8 cellular contexts compared by ENCODE assay signal in the genomic region with DNA sequence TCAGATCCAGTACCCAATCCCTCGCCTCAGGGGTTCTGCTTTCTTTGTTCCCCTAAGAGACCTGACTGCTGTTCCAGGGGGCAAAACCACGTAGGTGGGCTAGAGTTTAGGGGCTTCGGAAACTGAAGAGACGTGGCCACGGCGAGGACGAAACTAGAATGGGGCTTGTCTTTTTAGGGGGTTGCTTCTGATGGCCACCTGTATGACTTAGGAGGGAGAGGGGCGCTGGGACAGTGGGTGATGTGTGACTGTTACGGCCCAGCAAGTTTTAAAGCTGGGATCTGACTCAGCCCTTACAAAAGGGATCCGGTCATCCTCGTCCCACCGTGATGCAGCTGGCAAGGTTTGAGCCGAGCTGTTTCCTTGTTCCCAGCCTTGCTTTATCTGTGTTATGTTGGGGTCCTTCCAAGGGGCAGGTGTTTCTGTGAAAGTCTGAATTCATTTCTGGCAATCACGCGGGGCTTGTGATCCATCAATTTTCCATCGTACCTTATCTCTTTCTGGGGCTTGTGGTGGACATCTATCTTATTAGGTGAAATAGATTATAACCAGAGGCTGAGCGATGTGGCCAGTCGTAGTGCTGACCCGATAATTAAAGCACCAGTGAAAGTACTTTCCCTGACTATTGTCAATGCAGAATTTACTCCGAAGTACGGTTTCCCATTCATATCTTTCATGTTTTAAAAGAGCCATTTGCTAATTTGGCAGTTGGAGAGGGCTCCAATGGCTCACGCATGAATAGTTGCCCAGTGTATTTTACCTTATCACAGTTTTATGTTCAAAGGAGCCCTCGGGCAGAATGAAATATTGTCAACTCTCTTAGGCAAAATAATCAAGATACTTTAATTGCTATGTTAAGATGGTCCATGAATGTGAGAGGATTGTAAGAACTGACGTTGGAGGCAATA. TPM values are rescaled to one million over a fixed set of nuclear protein-coding genes. Genes with fewer than 3 reads are reported as not detected.
A peak's percentile ranks its signal among the peaks of the same experiment; 100 is the strongest.
DNase-seq lines count a peak whose midpoint lies in the region; ATAC-seq and TF ChIP-seq lines count a peak whose summit lies in the region.

No MANE protein-coding gene starts in this region.

- no peak for TF ChIP-seq CTCF in fibroblast of the aortic adventitia (IDR thresholded peaks at IDR 0.05; ENCODE audit: insufficient read depth, low read length)

- ATAC-seq in HG02840 (IDR thresholded peaks at IDR 0.05; ENCODE audit: low FRiP score, unreplicated experiment) (no peak), HG03521 (IDR thresholded peaks at IDR 0.05; ENCODE audit: unreplicated experiment) (no peak), HG02588 (IDR thresholded peaks at IDR 0.05; ENCODE audit: unreplicated experiment) (no peak)

- no peaks in the 10 kb centered on the region for H3K9me3 ChIP-seq in HAP-1
- no peaks in the 10 kb centered on the region for H3K9me3 ChIP-seq in SJSA1 (replicated peaks)
- H3K9me3 ChIP-seq in neuron (ENCODE audit: low read length), result no peaks in the 10 kb centered on the region

- in situ Hi-C loops in HAP-1 (cut with MboI; ENCODE audit: low sequenced_read_pairs), result loop anchor here (25.0 kb wide), 1 partner anchor 139 kb away; no protein-coding TSS in a partner anchor

- H3K4me1 ChIP-seq in HAP-1, result peaks cover 20% of the 10 kb centered on the region
- H3K4me1 ChIP-seq in SJSA1 (replicated peaks), result peaks cover 11% of the 10 kb centered on the region
- H3K4me1 ChIP-seq in neuron (ENCODE audit: insufficient read depth, low read length), result peaks cover 11% of the 10 kb centered on the region

- H3K4me3 ChIP-seq in HAP-1 (peak overlapping the region; percentile 46), SJSA1 (peak overlapping the region; percentile 60), fibroblast of the aortic adventitia (ENCODE audit: low read depth, low read length) (peak overlapping the region; percentile 84), neuron (ENCODE audit: low read length) (peak overlapping the region; percentile 52)

- peak overlapping the region; percentile 93 for H2AFZ ChIP-seq in neuron (ENCODE audit: low read depth, low read length)

- 0 out of 2 replicates have a peak overlapping the region, but pooled peaks have one; percentile 34 for H3K27ac ChIP-seq in SJSA1

- no peaks in the 10 kb centered on the region for H3K36me3 ChIP-seq in HAP-1 (replicated peaks)
- no peaks in the 10 kb centered on the region for H3K36me3 ChIP-seq in SJSA1
- no peaks in the 10 kb centered on the region for H3K36me3 ChIP-seq in neuron (ENCODE audit: insufficient read depth, low read length)

- DNase-seq in HAP-1 (ENCODE audit: low spot score in 2 of 2) (peak; percentile 15 to 32), SJSA1 (ENCODE audit: low read depth in 1 of 2, low spot score in 2 of 2) (peak in 1 of 2 experiments; percentile 22), fibroblast of the aortic adventitia (ENCODE audit: low read depth) (peak; percentile 30)
- DNase-seq in stimulated activated CD8-positive, alpha-beta memory T cell treated with anti-CD3 and anti-CD28 coated beads, Interleukin-4, amount 100 ng/mL, for 48 hours, result no peak

- H3K27me3 ChIP-seq in HAP-1 (ENCODE audit: low read depth) (no peaks in the 10 kb centered on the region), SJSA1 (replicated peaks) (no peaks in the 10 kb centered on the region), neuron (ENCODE audit: insufficient read depth, low read length) (peaks cover 44% of the 10 kb centered on the region)

RNA-seq across cellular contexts. Expression of a gene that starts 0.9 kb away (rescaled TPM):
- 5.2 and 8.3 TPM in 2 replicates for total RNA-seq in SJSA1 (2014; rRNA removed; shearing (Covaris generic))
- 7.5 and 24.1 TPM in 2 replicates for total RNA-seq in fibroblast of the aortic adventitia (ENCODE audit: low replicate concordance)
